11 cellular contexts compared by ENCODE assay signal in genomic region chr2:24009680-24010476, GRCh38. TPM values are rescaled to one million over a fixed set of nuclear protein-coding genes. Genes with fewer than 3 reads are reported as not detected.
DNase-seq lines count a peak whose midpoint lies in the region; ATAC-seq, FAIRE-seq and TF ChIP-seq lines count a peak whose summit lies in the region.
"Had no signal": no experiment of that assay in that cellular context is flagged by ENCODE, and none has a peak within 500 bp of the region (broad histone marks: within the 10 kb centered on the region; RNA-seq: fewer than 3 reads in every experiment).

Gene MFSD2B, plus strand, starts transcription at chr2:24010085. Its CDS starts 12 bp downstream, at chr2:24010097.

- H3K4me1 ChIP-seq in mammary epithelial cell (ENCODE audit: insufficient read depth, low read length), result peaks cover 12% of the 10 kb centered on the region
- no peaks in the 10 kb centered on the region for H3K4me1 ChIP-seq in keratinocyte (ENCODE audit: control insufficient read depth, extremely low read depth, insufficient read depth, low read length)

- no peak for FAIRE-seq in keratinocyte (lab: Jason Lieb, UNC)
- FAIRE-seq: H54 had no signal

- H3K9me3 Mint-ChIP-seq in HFFc6, result no peaks in the 10 kb centered on the region
- no peaks in the 10 kb centered on the region for H3K9me3 Mint-ChIP-seq in stimulated activated memory B cell treated with anti-CD40 and anti-IgM and Interleukin-4, amounts not matched to agents 10 μg/mL and 1 μg/mL and 100 μg/mL, for 72 hours

- 19% methylated on average over 16 of the region's 75 CpGs for WGBS in mammary epithelial cell (ENCODE audit: low coverage, missing lambda C conversion rate)

- no peak within 1 kb of the TSS for H3K27ac ChIP-seq in mammary epithelial cell (ENCODE audit: insufficient read depth, low read depth, low read length)
- no peak within 1 kb of the TSS for H3K27ac ChIP-seq in keratinocyte (ENCODE audit: control insufficient read depth, insufficient read depth, low read length)
- H3K27ac ChIP-seq: SK-N-MC had no signal

- H3K27me3 Mint-ChIP-seq in HFFc6 (ENCODE audit: insufficient read depth), result peaks cover 4% of the 10 kb centered on the region; the same call in 1 of the 2 replicates
- H3K27me3 Mint-ChIP-seq in stimulated activated memory B cell treated with anti-CD40 and anti-IgM and Interleukin-4, amounts not matched to agents 10 μg/mL and 1 μg/mL and 100 μg/mL, for 72 hours, result peaks cover 41% of the 10 kb centered on the region

- H3K9ac ChIP-seq in mammary epithelial cell (ENCODE audit: insufficient read depth, low read length) (no peak within 1 kb of the TSS), keratinocyte (ENCODE audit: control insufficient read depth, extremely low read depth, insufficient read depth, low read length) (no peak within 1 kb of the TSS)

- peak within 1 kb of the TSS; percentile 34 for H3K4me3 Mint-ChIP-seq in HFFc6
- peak within 1 kb of the TSS; percentile 55 for H3K4me3 Mint-ChIP-seq in stimulated activated memory B cell treated with anti-CD40 and anti-IgM and Interleukin-4, amounts not matched to agents 10 μg/mL and 1 μg/mL and 100 μg/mL, for 72 hours

- dilution Hi-C loops in mammary epithelial cell (cut with HindIII; ENCODE audit: low sequenced_read_pairs), result no loop called here
- dilution Hi-C loops in keratinocyte (cut with MboI; ENCODE audit: extremely low pct_ligation_motif_present, low sequenced_read_pairs), result no loop called here

- ATAC-seq in stimulated activated memory B cell treated with anti-CD40 and anti-IgM and Interleukin-4, amounts not matched to agents 10 μg/mL and 1 μg/mL and 100 μg/mL, for 72 hours, result no peak

- DNase-seq in HFFc6, result no peak
- DNase-seq in mammary epithelial cell, result no peak
- no peak for DNase-seq in keratinocyte (ENCODE audit: low read depth, low spot score)
- DNase-seq in 8988T, result no peak
- DNase-seq in NCI-H524 (lab: John Stamatoyannopoulos, UW), result no peak
- no peak for DNase-seq in MV-4-11 (lab: John Stamatoyannopoulos, UW)
- DNase-seq in NCI-H1417 (lab: John Stamatoyannopoulos, UW), result no peak

- no peaks in the 10 kb centered on the region for H3K79me2 ChIP-seq in mammary epithelial cell (ENCODE audit: insufficient read depth, low read length)
- no peaks in the 10 kb centered on the region for H3K79me2 ChIP-seq in keratinocyte (ENCODE audit: control insufficient read depth, insufficient read depth, low read length)

- H3K4me2 ChIP-seq in mammary epithelial cell (ENCODE audit: insufficient read depth, low read depth, low read length) (peak within 1 kb of the TSS; percentile 96), keratinocyte (ENCODE audit: control insufficient read depth, extremely low read depth, insufficient read depth, low read depth, low read length) (peak within 1 kb of the TSS; percentile 70)

- no peak within 1 kb of the TSS for H3K27ac Mint-ChIP-seq in HFFc6
- no peak within 1 kb of the TSS for H3K27ac Mint-ChIP-seq in stimulated activated memory B cell treated with anti-CD40 and anti-IgM and Interleukin-4, amounts not matched to agents 10 μg/mL and 1 μg/mL and 100 μg/mL, for 72 hours

- TF ChIP-seq CTCF in HFFc6 (IDR thresholded peaks at IDR 0.05) (no peak), mammary epithelial cell (conservative IDR thresholded peaks at IDR 0.05 in 1 of 2, IDR thresholded peaks at IDR 0.05 in 1 of 2; ENCODE audit: extremely low read depth in 1 of 2, insufficient read depth in 1 of 2, low read depth in 1 of 2, low read length in 2 of 2) (no peak), keratinocyte (optimal IDR thresholded peaks at IDR 0.05 in 1 of 3, IDR thresholded peaks at IDR 0.05 in 1 of 3, conservative IDR thresholded peaks at IDR 0.05 in 1 of 3; ENCODE audit: extremely low read depth in 1 of 3, insufficient read depth in 2 of 3, low read length in 3 of 3) (no peak)

- BruUV-seq in mammary epithelial cell (replicated peaks; lab: Mats Ljungman, UMichigan), result no TSS peak

- H3K4me3 ChIP-seq in mammary epithelial cell (replicated peaks in 1 of 3; ENCODE audit: insufficient read depth in 1 of 3, low read depth in 2 of 3, low read length in 3 of 3) (peak within 1 kb of the TSS; percentile 26 to 39 (median 26)), keratinocyte (ENCODE audit: control insufficient read depth in 2 of 3, extremely low read depth in 1 of 3, insufficient read depth in 2 of 3, low read depth in 1 of 3, low read length in 3 of 3) (peak within 1 kb of the TSS in 2 of 3 experiments; percentile 34 to 44)
- H3K4me3 ChIP-seq: SK-N-MC had no signal

- H3K9me3 ChIP-seq in mammary epithelial cell (replicated peaks; ENCODE audit: insufficient read depth, low read length) (no peaks in the 10 kb centered on the region), keratinocyte (ENCODE audit: control insufficient read depth, low read depth, low read length) (no peaks in the 10 kb centered on the region)

- no peaks in the 10 kb centered on the region; the same call in 1 of the 2 replicates for H3K36me3 Mint-ChIP-seq in HFFc6 (ENCODE audit: low read depth)
- H3K36me3 Mint-ChIP-seq in stimulated activated memory B cell treated with anti-CD40 and anti-IgM and Interleukin-4, amounts not matched to agents 10 μg/mL and 1 μg/mL and 100 μg/mL, for 72 hours, result no peaks in the 10 kb centered on the region

- peaks cover 12% of the 10 kb centered on the region for H3K4me1 Mint-ChIP-seq in HFFc6 (ENCODE audit: low read depth)
- H3K4me1 Mint-ChIP-seq in stimulated activated memory B cell treated with anti-CD40 and anti-IgM and Interleukin-4, amounts not matched to agents 10 μg/mL and 1 μg/mL and 100 μg/mL, for 72 hours, result no peaks in the 10 kb centered on the region

- intact Hi-C loops in mammary epithelial cell (cut with micrococcal nuclease), result no loop called here

- in situ Hi-C loops in mammary epithelial cell (cut with MboI; ENCODE audit: low sequenced_read_pairs in 2 of 2), result no loop called here

- H4K20me1 ChIP-seq in mammary epithelial cell (ENCODE audit: insufficient read depth, low read length) (no peaks in the 10 kb centered on the region), keratinocyte (ENCODE audit: control insufficient read depth, extremely low read depth, insufficient read depth, low read length) (peaks cover 3% of the 10 kb centered on the region)

- H3K36me3 ChIP-seq in mammary epithelial cell (ENCODE audit: insufficient read depth, low read length) (no peaks in the 10 kb centered on the region), keratinocyte (ENCODE audit: control insufficient read depth in 2 of 2, extremely low read depth in 1 of 2, insufficient read depth in 2 of 2, low read length in 2 of 2) (no peaks in the 10 kb centered on the region)

- peak within 1 kb of the TSS; percentile 61 for H2AFZ ChIP-seq in mammary epithelial cell (ENCODE audit: low read depth, low read length)
- peak within 1 kb of the TSS; percentile 37 for H2AFZ ChIP-seq in keratinocyte (ENCODE audit: control insufficient read depth, low read length)

- H3K9me1 ChIP-seq in keratinocyte (ENCODE audit: control insufficient read depth, extremely low read depth, insufficient read depth, low read length), result no peaks in the 10 kb centered on the region

- CTCF ChIA-PET in mammary epithelial cell (lab: Charles Lee; ENCODE audit: low non-redundant PET), result no interaction called here

- H3K27me3 ChIP-seq in mammary epithelial cell (ENCODE audit: insufficient read depth, low read length), result peaks cover 2% of the 10 kb centered on the region
- peaks cover 33% of the 10 kb centered on the region for H3K27me3 ChIP-seq in keratinocyte (ENCODE audit: control insufficient read depth, extremely low read depth, insufficient read depth, low read length)

RNA-seq across cellular contexts. Expression of gene MFSD2B, which starts in this region (rescaled TPM):
- under 1 TPM; 0.18 to 0.35 (median 0.24) TPM for total RNA-seq in HFFc6 (2021; fragmentation: NEBNext Ultra II Directional; extraction: Animal tissue kit (Norgen Biotek cat#: 25700))
- total RNA-seq in mammary epithelial cell, result under 1 TPM in 1 of 2 donors, not detected in 1; under 0.01 TPM
- not detected for polyA plus RNA-seq in mammary epithelial cell
- not detected for polyA minus RNA-seq in mammary epithelial cell
- polyA plus RNA-seq in keratinocyte, result 0.03 to 0.12 TPM (median 0.10 TPM) in 3 replicates
- polyA plus RNA-seq in keratinocyte (2011; ENCODE audit: low read depth), result not detected
- 0.19 TPM in 1 of 2 replicates, not detected in the other for polyA plus RNA-seq in keratinocyte (2011; cell fraction: cytosol; rRNA removed)
- 0.12 TPM in 1 of 2 replicates, not detected in the other for polyA plus RNA-seq in keratinocyte (2011; cell fraction: nucleus; rRNA removed)
- 0.13 TPM in 1 of 2 replicates, not detected in the other for polyA plus RNA-seq in keratinocyte (2012; ENCODE audit: low replicate concordance)
- polyA minus RNA-seq in keratinocyte, result 0.06 to 0.30 TPM in 2 of 3 replicates, not detected in the other
- polyA minus RNA-seq in keratinocyte (2011; cell fraction: cytosol; rRNA and poly(A)+ RNA removed), result not detected
- polyA minus RNA-seq in keratinocyte (2011; cell fraction: nucleus; rRNA and poly(A)+ RNA removed), result 0.47 TPM in 1 of 2 replicates, not detected in the other
- total RNA-seq: subcutaneous adipose tissue had no signal
